ENCODE assay signal across 8 cellular contexts in genomic region chr4:183722738-183723560, GRCh38.
DNase-seq lines count a peak whose midpoint lies in the region; FAIRE-seq and TF ChIP-seq lines count a peak whose summit lies in the region.

No MANE protein-coding gene starts in this region.

- POLR2A ChIA-PET in HEK293 (lab: Yijun Ruan, JAX) = no interaction called here

- H3K9me3 ChIP-seq in HEK293 (ENCODE audit: control insufficient read depth, insufficient read depth, low read depth, low read length) (no peaks in the 10 kb centered on the region), breast epithelium (no peaks in the 10 kb centered on the region), keratinocyte (ENCODE audit: control insufficient read depth, low read depth, low read length) (no peaks in the 10 kb centered on the region)

- H3K9ac ChIP-seq in keratinocyte (ENCODE audit: control insufficient read depth, extremely low read depth, insufficient read depth, low read length) = peak overlapping the region; percentile 50

- no peaks in the 10 kb centered on the region for H3K36me3 ChIP-seq in HEK293 (ENCODE audit: control insufficient read depth in 2 of 2, insufficient read depth in 1 of 2, low read length in 2 of 2)
- no peaks in the 10 kb centered on the region for H3K36me3 ChIP-seq in breast epithelium
- H3K36me3 ChIP-seq in keratinocyte (ENCODE audit: control insufficient read depth in 2 of 2, extremely low read depth in 1 of 2, insufficient read depth in 2 of 2, low read length in 2 of 2) = no peaks in the 10 kb centered on the region

- H3K27ac ChIP-seq in HEK293 (ENCODE audit: extremely low read depth, low read depth, low read length) (no peak overlapping the region), breast epithelium (peak overlapping the region; percentile 54 to 72), keratinocyte (ENCODE audit: control insufficient read depth, insufficient read depth, low read length) (no peak overlapping the region)

- peak; percentile 4 for DNase-seq in NAMALWA (ENCODE audit: low spot score)
- peak; percentile 12 for DNase-seq in T-helper 9 cell
- DNase-seq in breast epithelium (ENCODE audit: low spot score in 2 of 2) = peak; percentile 71 to 82
- DNase-seq in keratinocyte (ENCODE audit: low read depth, low spot score) = no peak
- peak; percentile 49 to 51 for DNase-seq in stimulated activated CD4-positive, alpha-beta T cell treated with anti-CD3 and anti-CD28 coated beads, Interleukin-2, amount 100 ng/mL, for 24 hours
- DNase-seq in superior temporal gyrus (ENCODE audit: extremely low spot score) = no peak

- intact Hi-C loops in breast epithelium (cut with DNase I; ENCODE audit: low total_unique reads) = no loop called here

- TF ChIP-seq CTCF in HEK293 (tag by site-specific recombination; IDR thresholded peaks at IDR 0.05) (no peak), breast epithelium (IDR thresholded peaks at IDR 0.05) (no peak), keratinocyte (optimal IDR thresholded peaks at IDR 0.05 in 1 of 3, IDR thresholded peaks at IDR 0.05 in 1 of 3, conservative IDR thresholded peaks at IDR 0.05 in 1 of 3; ENCODE audit: extremely low read depth in 1 of 3, insufficient read depth in 2 of 3, low read length in 3 of 3) (peak in 1 of 3 experiments; percentile 0)

- no peak for TF ChIP-seq POLR2A in breast epithelium (IDR thresholded peaks at IDR 0.05)

- no peaks in the 10 kb centered on the region for H3K79me2 ChIP-seq in keratinocyte (ENCODE audit: control insufficient read depth, insufficient read depth, low read length)

- no peak for FAIRE-seq in keratinocyte (lab: Jason Lieb, UNC)

- CTCF ChIA-PET in HEK293 (lab: Yijun Ruan, JAX) = interaction anchor here (0.6 kb wide), 1 partner anchor 377 kb away, joined by 3 read pairs; no protein-coding TSS in a partner anchor

- H3K4me1 ChIP-seq in HEK293 (ENCODE audit: control insufficient read depth, insufficient read depth, low read length) = no peaks in the 10 kb centered on the region
- H3K4me1 ChIP-seq in breast epithelium = peaks cover 0 to 4% of the 10 kb centered on the region in 2 donors
- peaks cover 5% of the 10 kb centered on the region for H3K4me1 ChIP-seq in keratinocyte (ENCODE audit: control insufficient read depth, extremely low read depth, insufficient read depth, low read length)

- no peaks in the 10 kb centered on the region for H4K20me1 ChIP-seq in keratinocyte (ENCODE audit: control insufficient read depth, extremely low read depth, insufficient read depth, low read length)

- dilution Hi-C loops in keratinocyte (cut with MboI; ENCODE audit: extremely low pct_ligation_motif_present, low sequenced_read_pairs) = no loop called here

- peak overlapping the region; percentile 41; the same call in 1 of the 2 replicates for H3K4me3 ChIP-seq in GM08714 (ENCODE audit: low read length)
- H3K4me3 ChIP-seq in HEK293 (ENCODE audit: low read depth, low read length) = peak overlapping the region; percentile 21; the same call in 1 of the 2 replicates
- peak overlapping the region; percentile 51 to 68 (median 63) for H3K4me3 ChIP-seq in breast epithelium
- peak overlapping the region; percentile 33 to 43 (median 42) for H3K4me3 ChIP-seq in keratinocyte (ENCODE audit: control insufficient read depth in 2 of 3, extremely low read depth in 1 of 3, insufficient read depth in 2 of 3, low read depth in 1 of 3, low read length in 3 of 3)

- H3K4me2 ChIP-seq in keratinocyte (ENCODE audit: control insufficient read depth, extremely low read depth, insufficient read depth, low read depth, low read length) = peak overlapping the region; percentile 73

- H2AFZ ChIP-seq in keratinocyte (ENCODE audit: control insufficient read depth, low read length) = peak overlapping the region; percentile 40

- no peaks in the 10 kb centered on the region for H3K27me3 ChIP-seq in breast epithelium
- H3K27me3 ChIP-seq in keratinocyte (ENCODE audit: control insufficient read depth, extremely low read depth, insufficient read depth, low read length) = no peaks in the 10 kb centered on the region

- no peaks in the 10 kb centered on the region for H3K9me1 ChIP-seq in keratinocyte (ENCODE audit: control insufficient read depth, extremely low read depth, insufficient read depth, low read length)

TF ChIP-seq in HEK293, 187 proteins besides CTCF, POLR2A, EP300 and RAD21:
- TF ChIP-seq ZNF423 (tag by site-specific recombination; IDR thresholded peaks at IDR 0.05) = no peak
- peak; percentile 32 for TF ChIP-seq ZBTB26 (tag by site-specific recombination; optimal IDR thresholded peaks at IDR 0.05)
- TF ChIP-seq PRDM2 (tag by site-specific recombination; IDR thresholded peaks at IDR 0.05; ENCODE audit: borderline replicate concordance) = no peak
- TF ChIP-seq SCRT2 (tag by site-specific recombination; IDR thresholded peaks at IDR 0.05) = peak; percentile 63
TF ChIP-seq in HEK293: peak in this region for 2.

Comparison
In these comparisons a context has a peak if more than half of its experiments do, and no peak if none do; other contexts are left out.
1. H3K27ac ChIP-seq: peak in breast epithelium (2 of 2); none in HEK293 (single experiment) and keratinocyte (single experiment).
2. DNase-seq: peak in NAMALWA (single experiment), T-helper 9 cell (single experiment), breast epithelium (2 of 2) and stimulated activated CD4-positive, alpha-beta T cell treated with anti-CD3 and anti-CD28 coated beads, Interleukin-2, amount 100 ng/mL, for 24 hours (2 of 2); none in keratinocyte (single experiment) and superior temporal gyrus (single experiment).
3. Peak in every context shown above with its lines, with median percentiles within 50 percentile points of each other: H3K4me3 ChIP-seq.